In the genomic region with DNA sequence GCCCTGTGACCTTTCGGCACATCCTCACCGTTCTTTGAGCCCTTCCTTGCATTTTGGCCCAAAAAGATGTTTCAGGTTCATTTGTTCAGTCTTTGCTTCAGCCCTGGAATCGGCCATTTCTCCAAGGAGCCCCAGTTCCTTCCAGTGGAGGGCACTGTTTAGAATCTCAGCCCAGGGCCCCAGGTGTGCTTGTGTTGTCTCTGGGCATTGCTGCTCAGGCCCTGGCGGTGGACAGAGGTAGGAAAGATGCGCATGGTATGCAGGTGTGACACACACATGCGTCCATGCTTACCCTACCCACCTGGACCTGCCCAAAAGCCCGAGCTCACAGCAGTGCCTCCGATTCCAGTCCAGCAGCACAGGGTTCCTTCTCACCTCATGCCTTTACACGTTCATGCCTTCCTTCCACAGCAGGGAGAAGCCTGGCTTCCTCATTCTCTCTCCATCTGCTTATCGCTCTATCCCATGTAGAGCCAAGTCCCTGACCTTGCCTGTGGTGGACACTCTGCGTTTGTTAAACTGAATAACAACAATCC, we compare ENCODE assay signal across 11 cellular contexts.
DNase-seq lines count a peak whose midpoint lies in the region; ATAC-seq and TF ChIP-seq lines count a peak whose summit lies in the region.
"Had no signal": no experiment of that assay in that cellular context is flagged by ENCODE, and none has a peak within 500 bp of the region (broad histone marks: within the 10 kb centered on the region; RNA-seq: fewer than 3 reads in every experiment).

No MANE protein-coding gene starts in this region.

- H3K4me3 Mint-ChIP-seq in type B pancreatic cell, result no peak overlapping the region
- H3K4me3 Mint-ChIP-seq: activated naive CD4-positive, alpha-beta T cell treated with anti-CD3 and anti-CD28 coated beads, Interleukin-2, amount 50 U/mL, for 24 hours; T-helper 2 cell treated with Interferon-gamma antibody and Interleukin-4, amounts not matched to agents 5 μg/mL and 100 μg/mL, for 36 hours had no signal

- 83 to 88% methylated on average over 11 of the region's 11 CpGs for WGBS in heart right ventricle, 2 donors

- H3K4me1 ChIP-seq in heart right ventricle (peaks cover 0 to 28% (median 10%) of the 10 kb centered on the region in 9 donors), NT2/D1 (ENCODE audit: insufficient read depth, insufficient read length) (peaks cover 17% of the 10 kb centered on the region)

- intact Hi-C loops in left ventricle myocardium superior (cut with micrococcal nuclease), result loop anchor here (10.0 kb wide), 1 partner anchor 293 kb away; no protein-coding TSS in a partner anchor
- intact Hi-C loops in heart right ventricle (cut with DNase I), result loop anchor here in 8 of 10 donors (2.0 to 10.0 kb wide), 4 partner anchors 215 to 295 kb away; no protein-coding TSS in a partner anchor

- H3K27ac Mint-ChIP-seq in type B pancreatic cell, result no peak overlapping the region
- H3K27ac Mint-ChIP-seq: activated naive CD4-positive, alpha-beta T cell treated with anti-CD3 and anti-CD28 coated beads, Interleukin-2, amount 50 U/mL, for 24 hours; T-helper 2 cell treated with Interferon-gamma antibody and Interleukin-4, amounts not matched to agents 5 μg/mL and 100 μg/mL, for 36 hours had no signal

- no peak overlapping the region for H3K27ac ChIP-seq in heart right ventricle

- peak in 1 of 9 donors; percentile 12 for TF ChIP-seq CTCF in heart right ventricle (IDR thresholded peaks at IDR 0.05)
- peak; percentile 19 for TF ChIP-seq CTCF in fibroblast of mammary gland (conservative IDR thresholded peaks at IDR 0.05; ENCODE audit: control insufficient read depth, insufficient read depth, low read depth, low read length)
- peak; percentile 62 for TF ChIP-seq CTCF in type B pancreatic cell (conservative IDR thresholded peaks at IDR 0.05)

- no peaks in the 10 kb centered on the region for H3K9me3 Mint-ChIP-seq in type B pancreatic cell
- H3K9me3 Mint-ChIP-seq: activated naive CD4-positive, alpha-beta T cell treated with anti-CD3 and anti-CD28 coated beads, Interleukin-2, amount 50 U/mL, for 24 hours; T-helper 2 cell treated with Interferon-gamma antibody and Interleukin-4, amounts not matched to agents 5 μg/mL and 100 μg/mL, for 36 hours had no signal

- no peak overlapping the region for H3K4me3 ChIP-seq in heart right ventricle
- H3K4me3 ChIP-seq in NT2/D1 (ENCODE audit: insufficient read length, low read depth), result no peak overlapping the region
- no peak overlapping the region for H3K4me3 ChIP-seq in fibroblast of mammary gland (ENCODE audit: control insufficient read depth, low read depth, low read length)

- H3K36me3 ChIP-seq in heart right ventricle (no peaks in the 10 kb centered on the region), NT2/D1 (ENCODE audit: insufficient read depth, insufficient read length, low read length) (no peaks in the 10 kb centered on the region)

- H3K27me3 ChIP-seq in heart right ventricle, result no peaks in the 10 kb centered on the region
- no peaks in the 10 kb centered on the region for H3K27me3 ChIP-seq in NT2/D1 (ENCODE audit: insufficient read depth, insufficient read length)

- DNase-seq in left ventricle myocardium superior (peak; percentile 15), heart right ventricle (no peak), NT2/D1 (ENCODE audit: low read depth, low spot score) (peak; percentile 28), fibroblast of mammary gland (ENCODE audit: low read depth) (no peak), type B pancreatic cell (ENCODE audit: extremely low spot score, unreplicated experiment) (no peak), NCI-H1436 (lab: John Stamatoyannopoulos, UW) (no peak), dedifferentiated amniotic fluid mesenchymal stem cell (ENCODE audit: extremely low spot score) (no peak)
- no peak for DNase-seq in stimulated activated naive CD4-positive, alpha-beta T cell (lab: John Stamatoyannopoulos, UW)
- DNase-seq: stimulated activated naive CD4-positive, alpha-beta T cell treated with Interleukin-2 at 50 U/mL for 16 hours had no signal

- H3K27me3 Mint-ChIP-seq in type B pancreatic cell, result peaks cover 4% of the 10 kb centered on the region
- H3K27me3 Mint-ChIP-seq: activated naive CD4-positive, alpha-beta T cell treated with anti-CD3 and anti-CD28 coated beads, Interleukin-2, amount 50 U/mL, for 24 hours had no signal

- no peaks in the 10 kb centered on the region for H3K36me3 Mint-ChIP-seq in type B pancreatic cell
- H3K36me3 Mint-ChIP-seq: activated naive CD4-positive, alpha-beta T cell treated with anti-CD3 and anti-CD28 coated beads, Interleukin-2, amount 50 U/mL, for 24 hours had no signal

- ATAC-seq in left ventricle myocardium superior (no peak), heart right ventricle (no peak)

- H3K9ac ChIP-seq in NT2/D1 (ENCODE audit: insufficient read length, low read depth), result no peak overlapping the region

- H3K9me3 ChIP-seq in heart right ventricle (no peaks in the 10 kb centered on the region), NT2/D1 (ENCODE audit: insufficient read depth, low read length) (no peaks in the 10 kb centered on the region)

- peaks cover 18% of the 10 kb centered on the region for H3K4me1 Mint-ChIP-seq in type B pancreatic cell (ENCODE audit: unreplicated experiment)

Comparison
In these comparisons a context has a peak if more than half of its experiments do, and no peak if none do; other contexts are left out.
1. DNase-seq: peak in left ventricle myocardium superior (single experiment) and NT2/D1 (single experiment); none in heart right ventricle (0 of 2), fibroblast of mammary gland (single experiment), type B pancreatic cell (single experiment), stimulated activated naive CD4-positive, alpha-beta T cell (0 of 6), NCI-H1436 (single experiment) and dedifferentiated amniotic fluid mesenchymal stem cell (single experiment).